16 cellular contexts compared by ENCODE assay signal in genomic region chr2:159873136-159873728, GRCh38. TPM values are rescaled to one million over a fixed set of nuclear protein-coding genes. Genes with fewer than 3 reads are reported as not detected.
DNase-seq lines count a peak whose midpoint lies in the region; ATAC-seq, FAIRE-seq and TF ChIP-seq lines count a peak whose summit lies in the region.
"Had no signal": no experiment of that assay in that cellular context is flagged by ENCODE, and none has a peak within 500 bp of the region (broad histone marks: within the 10 kb centered on the region; RNA-seq: fewer than 3 reads in every experiment).

No MANE protein-coding gene starts in this region.

- no peak overlapping the region for H2BK5ac ChIP-seq in IMR-90 (ENCODE audit: low read depth, low read length, poor library complexity, severe bottlenecking)

- H3K4me2 ChIP-seq in IMR-90 (ENCODE audit: low read depth, low read length) (no peak overlapping the region), HepG2 (ENCODE audit: low read depth, low read length) (no peak overlapping the region)

- no peak for DNase-seq in CD14-positive monocyte (ENCODE audit: low spot score)
- DNase-seq in IMR-90: no peak
- peak; percentile 22 for DNase-seq in SK-N-DZ (ENCODE audit: low spot score)
- DNase-seq in HepG2 (ENCODE audit: low spot score): no peak
- DNase-seq in hippocampal formation (lab: John Stamatoyannopoulos, UW): no peak
- no peak for DNase-seq in HTR-8/SVneo (ENCODE audit: insufficient read length, low spot score)
- DNase-seq: CD8-positive, alpha-beta memory T cell; mesenchymal stem cell; NCI-H226; posterior cingulate gyrus; stimulated activated CD4-positive, alpha-beta T cell treated with anti-CD3 and anti-CD28 coated beads, Interleukin-2, amount 100 ng/mL, for 48 hours; stomach; WERI-Rb-1 had no signal

- H3K9ac ChIP-seq in IMR-90 (ENCODE audit: low read depth, low read length): no peak overlapping the region
- H3K9ac ChIP-seq in HepG2 (ENCODE audit: insufficient read depth, low read depth, low read length): no peak overlapping the region

- no TSS peak for BruUV-seq in IMR-90 (replicated peaks; lab: Mats Ljungman, UMichigan)
- BruUV-seq in HepG2 (replicated peaks; lab: Mats Ljungman, UMichigan): no TSS peak

- H2BK15ac ChIP-seq in IMR-90 (ENCODE audit: low read depth, low read length): no peak overlapping the region

- WGBS in IMR-90 (ENCODE audit: extremely low coverage in 2 of 2, insufficient read length in 1 of 2), 2 experiments: no CpG with 5 or more reads among the region's 3 CpGs
- 30% methylated on average over 3 of the region's 3 CpGs for WGBS in HepG2 (ENCODE audit: low lambda C conversion rate)

- FAIRE-seq in HepG2 (lab: Jason Lieb, UNC) (peak; percentile 15), HTR-8/SVneo (lab: Jason Lieb, UNC) (no peak)

- intact Hi-C loops in CD14-positive monocyte (cut with micrococcal nuclease): no loop called here
- intact Hi-C loops in IMR-90 (cut with micrococcal nuclease): no loop called here
- intact Hi-C loops in HepG2 (cut with micrococcal nuclease; ENCODE audit: unreplicated experiment): no loop called here

- no peak overlapping the region for H2BK20ac ChIP-seq in IMR-90 (ENCODE audit: low read depth, low read length)

- no peak overlapping the region for H3K14ac ChIP-seq in IMR-90 (replicated peaks; ENCODE audit: low read depth, low read length)

- H3K4me3 Mint-ChIP-seq in CD14-positive monocyte: no peak overlapping the region
- H3K4me3 Mint-ChIP-seq: CD8-positive, alpha-beta memory T cell had no signal

- no peak overlapping the region for H3K4me3 ChIP-seq in IMR-90 (ENCODE audit: insufficient read depth, low read depth, low read length)
- H3K4me3 ChIP-seq in HepG2 (replicated peaks in 1 of 3; ENCODE audit: insufficient read depth in 1 of 3, low read depth in 2 of 3, low read length in 3 of 3): no peak overlapping the region
- H3K4me3 ChIP-seq: SJSA1, stomach had no signal

- H3K9me1 ChIP-seq in IMR-90 (ENCODE audit: insufficient read depth, low read length): no peaks in the 10 kb centered on the region

- no peak overlapping the region for H2AK5ac ChIP-seq in IMR-90 (ENCODE audit: low read depth, low read length)

- in situ Hi-C loops in IMR-90 (cut with MboI; ENCODE audit: low sequenced_read_pairs): no loop called here
- in situ Hi-C loops in HepG2 (cut with HindIII; ENCODE audit: extremely low pct_ligation_motif_present, low pct_unique_long_range_greater_than_20kb): no loop called here

- H4K8ac ChIP-seq in IMR-90 (ENCODE audit: low read depth in 2 of 2, low read length in 2 of 2): no peak overlapping the region

- TF ChIP-seq POLR2A in IMR-90 (IDR thresholded peaks at IDR 0.05; ENCODE audit: low read depth, low read length) (no peak), HepG2 (IDR thresholded peaks at IDR 0.05; ENCODE audit: insufficient read depth in 1 of 2, low read depth in 2 of 2, low read length in 2 of 2) (no peak)

- H2BK120ac ChIP-seq in IMR-90 (ENCODE audit: low read depth, low read length): no peak overlapping the region

- H2AK9ac ChIP-seq in IMR-90 (replicated peaks; ENCODE audit: low read depth, low read length, poor library complexity): peak overlapping the region; percentile 16

- no peaks in the 10 kb centered on the region for H3K9me3 ChIP-seq in IMR-90 (ENCODE audit: control insufficient read depth, insufficient read depth, low read length)
- no peaks in the 10 kb centered on the region for H3K9me3 ChIP-seq in HepG2 (ENCODE audit: low read length)
- H3K9me3 ChIP-seq: SJSA1, stomach had no signal

- no peak overlapping the region for H4K91ac ChIP-seq in IMR-90 (ENCODE audit: insufficient read depth, low read depth, low read length)

- TF ChIP-seq CTCF in CD14-positive monocyte (IDR thresholded peaks at IDR 0.05): no peak
- no peak for TF ChIP-seq CTCF in IMR-90 (conservative IDR thresholded peaks at IDR 0.05; ENCODE audit: low read depth, low read length)
- no peak for TF ChIP-seq CTCF in HepG2 (CRISPR knock-in tag; IDR thresholded peaks at IDR 0.05)

- dilution Hi-C loops in IMR-90 (cut with HindIII; ENCODE audit: low sequenced_read_pairs, unreplicated experiment): no loop called here

- H3K79me2 ChIP-seq in HepG2 (ENCODE audit: insufficient read depth, low read length): no peaks in the 10 kb centered on the region

- no peak overlapping the region for H3K23ac ChIP-seq in IMR-90 (ENCODE audit: low read depth, low read length)

- peaks cover 0 to 3% (median 0%) of the 10 kb centered on the region in 7 donors for H3K9me3 Mint-ChIP-seq in CD14-positive monocyte

- H3K27ac ChIP-seq in IMR-90 (ENCODE audit: insufficient read depth, low read length) (no peak overlapping the region), HepG2 (ENCODE audit: extremely low read length, insufficient read depth, low read length) (no peak overlapping the region)
- H3K27ac ChIP-seq: SJSA1, stomach, WERI-Rb-1 had no signal

- ATAC-seq in IMR-90 (ENCODE audit: low read depth): no peak
- peak; percentile 85 for ATAC-seq in HepG2
- no peak for ATAC-seq in HG02870 (IDR thresholded peaks at IDR 0.05; ENCODE audit: unreplicated experiment)
- no peak for ATAC-seq in HG03039 (IDR thresholded peaks at IDR 0.05; ENCODE audit: unreplicated experiment)

- H3K36me3 Mint-ChIP-seq in CD14-positive monocyte: peaks cover 53 to 58% of the 10 kb centered on the region in 2 donors

- H3K27me3 ChIP-seq in IMR-90 (ENCODE audit: control insufficient read depth, insufficient read depth, low read length) (no peaks in the 10 kb centered on the region; the same call in 1 of the 2 replicates), HepG2 (ENCODE audit: control insufficient read depth in 1 of 2, insufficient read depth in 2 of 2, low read length in 2 of 2) (no peaks in the 10 kb centered on the region)
- H3K27me3 ChIP-seq: SJSA1, stomach had no signal

- H3K4me1 ChIP-seq in IMR-90 (ENCODE audit: control insufficient read depth, insufficient read depth, low read length): no peaks in the 10 kb centered on the region
- H3K4me1 ChIP-seq in HepG2 (ENCODE audit: insufficient read depth, low read length): no peaks in the 10 kb centered on the region
- H3K4me1 ChIP-seq: SJSA1, stomach had no signal

- no peaks in the 10 kb centered on the region for H4K20me1 ChIP-seq in IMR-90 (ENCODE audit: insufficient read depth, low read length)
- no peaks in the 10 kb centered on the region for H4K20me1 ChIP-seq in HepG2 (ENCODE audit: insufficient read depth, low read length)

- H3K4me1 Mint-ChIP-seq in CD14-positive monocyte: peaks cover 6% of the 10 kb centered on the region

- TF ChIP-seq RAD21 in IMR-90 (IDR thresholded peaks at IDR 0.05; ENCODE audit: low read length): no peak
- TF ChIP-seq RAD21 in HepG2 (CRISPR knock-in tag; IDR thresholded peaks at IDR 0.05): no peak

- no peak overlapping the region for H2AFZ ChIP-seq in IMR-90 (replicated peaks; ENCODE audit: low read length, poor library complexity)
- H2AFZ ChIP-seq in HepG2 (ENCODE audit: low read length): no peak overlapping the region

- no peak for TF ChIP-seq EP300 in HepG2 (IDR thresholded peaks at IDR 0.05; ENCODE audit: low read depth in 2 of 2, low read length in 2 of 2)
- TF ChIP-seq EP300 in HepG2 (CRISPR knock-in tag; IDR thresholded peaks at IDR 0.05; ENCODE audit: borderline replicate concordance): no peak

- no peaks in the 10 kb centered on the region for H3K79me1 ChIP-seq in IMR-90 (ENCODE audit: low read depth in 1 of 2, low read length in 2 of 2)

- H3K56ac ChIP-seq in IMR-90 (ENCODE audit: extremely low read depth, insufficient read depth, low read length): no peak overlapping the region

- H4K5ac ChIP-seq in IMR-90 (ENCODE audit: low read depth, low read length): no peak overlapping the region

- H3K27ac Mint-ChIP-seq in CD14-positive monocyte: peak overlapping the region; percentile 12 to 85 (median 41)

- peaks cover 0 to 3% (median 0%) of the 10 kb centered on the region in 3 donors for H3K27me3 Mint-ChIP-seq in CD14-positive monocyte (ENCODE audit: low read depth in 3 of 3)
- H3K27me3 Mint-ChIP-seq: CD8-positive, alpha-beta memory T cell had no signal

- no peak overlapping the region for H3K18ac ChIP-seq in IMR-90 (ENCODE audit: low read depth, low read length)

- CTCF ChIA-PET in IMR-90 (lab: Yijun Ruan, JAX): no interaction called here
- CTCF ChIA-PET in HepG2 (lab: Yijun Ruan, JAX; ENCODE audit: low intra/inter-chr PET ratio, low total read pairs): no interaction called here

- POLR2A ChIA-PET in IMR-90 (lab: Charles Lee; ENCODE audit: unreplicated experiment) (no interaction called here), HepG2 (lab: Yijun Ruan, JAX) (no interaction called here)

- H3K36me3 ChIP-seq in IMR-90 (ENCODE audit: control insufficient read depth, insufficient read depth, low read length): no peaks in the 10 kb centered on the region
- H3K36me3 ChIP-seq in HepG2 (replicated peaks in 1 of 2; ENCODE audit: control insufficient read depth in 1 of 2, insufficient read depth in 2 of 2, low read length in 2 of 2): no peaks in the 10 kb centered on the region
- H3K36me3 ChIP-seq: SJSA1, stomach, WERI-Rb-1 had no signal

- H3K4ac ChIP-seq in IMR-90 (ENCODE audit: low read depth, low read length): no peak overlapping the region

RNA-seq across cellular contexts. Expression of gene LY75, which starts 31.3 kb away (rescaled TPM):
- polyA plus RNA-seq in CD14-positive monocyte: 10 to 100 TPM in 1 of 2 donors, 1 to 10 TPM in 1; 8.2 to 15.4 TPM
- total RNA-seq in IMR-90 (2012; rRNA removed): not detected in 2 replicates
- polyA plus RNA-seq in IMR-90 (2012; rRNA removed): not detected in 2 replicates
- not detected in 2 replicates for polyA plus RNA-seq in IMR-90 (2012; cell fraction: cytosol; rRNA removed)
- not detected in 2 replicates for polyA plus RNA-seq in IMR-90 (2012; cell fraction: nucleus; rRNA removed; ENCODE audit: low replicate concordance)
- polyA plus RNA-seq in SK-N-DZ (2014; cell fraction: cytosol; rRNA removed): not detected in 2 replicates
- polyA plus RNA-seq in SK-N-DZ (2014; cell fraction: nucleus; rRNA removed): not detected in 2 replicates
- not detected in 2 replicates for total RNA-seq in HepG2 (2016; rRNA removed; fragmentation: Illumina TruSeq; extraction: Trizol)
- total RNA-seq in HepG2 (2016; cell fraction: cytosol; rRNA removed; fragmentation: Illumina TruSeq; extraction: Trizol; ENCODE audit: low read depth): not detected in 2 replicates
- total RNA-seq in HepG2 (2016; cell fraction: insoluble cytoplasmic fraction; rRNA removed; fragmentation: Illumina TruSeq; extraction: Trizol): not detected in 2 replicates
- total RNA-seq in HepG2 (2016; cell fraction: membrane; rRNA removed; fragmentation: Illumina TruSeq; extraction: Trizol): not detected in 2 replicates
- not detected in 2 replicates for total RNA-seq in HepG2 (2016; cell fraction: nucleus; rRNA removed; fragmentation: Illumina TruSeq; extraction: Trizol)
- not detected in 2 replicates for polyA plus RNA-seq in HepG2 (2011; rRNA removed)
- polyA plus RNA-seq in HepG2 (2011; cell fraction: cytosol; rRNA removed): not detected in 2 replicates
- polyA plus RNA-seq in HepG2 (2011; cell fraction: nucleus; rRNA removed): not detected in 2 replicates
- polyA plus RNA-seq in HepG2 (2012): not detected in 2 replicates
- polyA plus RNA-seq in HepG2 (2016; cell fraction: cytosol; fragmentation: Illumina TruSeq; extraction: Trizol; ENCODE audit: low read depth): not detected in 2 replicates
- polyA plus RNA-seq in HepG2 (2016; cell fraction: insoluble cytoplasmic fraction; fragmentation: Illumina TruSeq; extraction: Trizol; ENCODE audit: low read depth): not detected in 2 replicates
- not detected in 2 replicates for polyA plus RNA-seq in HepG2 (2016; cell fraction: membrane; fragmentation: Illumina TruSeq; extraction: Trizol; ENCODE audit: low read depth)
- polyA plus RNA-seq in HepG2 (2016; cell fraction: nucleus; fragmentation: Illumina TruSeq; extraction: Trizol; ENCODE audit: insufficient read depth, low read depth): not detected in 2 replicates
- 0.12 TPM in 1 of 2 replicates, not detected in the other for polyA minus RNA-seq in HepG2 (2011; rRNA and poly(A)+ RNA removed; ENCODE audit: low replicate concordance)
- polyA minus RNA-seq in HepG2 (2011; cell fraction: cytosol; rRNA and poly(A)+ RNA removed): not detected in 2 replicates
- not detected in 2 replicates for polyA minus RNA-seq in HepG2 (2011; cell fraction: nucleus; rRNA and poly(A)+ RNA removed)
- total RNA-seq: SJSA1 had no signal

Comparison
In these comparisons a context has a peak if more than half of its experiments do, and no peak if none do; other contexts are left out.
1. RNA of gene LY75, which starts 31.3 kb away (polyA plus RNA-seq): 8.2 to 15.4 TPM in CD14-positive monocyte; not detected in IMR-90 and not detected in HepG2; every median in the first group is over 4 times any median in the second.